In genomic region chr1:196410768-196411167, GRCh38 we compare ENCODE assay signal across 33 cellular contexts.
"Had no signal": no experiment of that assay in that cellular context is flagged by ENCODE, and none has a peak within 500 bp of the region (broad histone marks: within the 10 kb centered on the region; RNA-seq: fewer than 3 reads in every experiment).

No MANE protein-coding gene starts in this region.

- DNase-seq: activated effector memory CD4-positive, alpha-beta T cell treated with anti-CD3 and anti-CD28 coated beads, Interleukin-2, amount 50 U/mL, for 16 hours; activated effector memory CD4-positive, alpha-beta T cell treated with Interleukin-2 at 50 U/mL for 16 hours; activated gamma-delta T cell; activated gamma-delta T cell treated with Interleukin-2 at 50 U/mL for 16 hours; activated naive CD4-positive, alpha-beta T cell; activated naive CD4-positive, alpha-beta T cell treated with anti-CD3 and anti-CD28 coated beads for 36 hours; activated naive CD4-positive, alpha-beta T cell treated with anti-CD3 and anti-CD28 coated beads, Interleukin-2, amount 10 ng/mL, durations not matched to agents 7 days and 5 days; activated naive CD4-positive, alpha-beta T cell treated with anti-CD3 and anti-CD28 coated beads, Interleukin-2, amount 50 U/mL, for 16 hours; activated naive CD4-positive, alpha-beta T cell treated with Interleukin-2 at 50 U/mL for 16 hours; activated naive CD8-positive, alpha-beta T cell treated with anti-CD3 and anti-CD28 coated beads for 36 hours; activated naive CD8-positive, alpha-beta T cell treated with anti-CD3 and anti-CD28 coated beads, Interleukin-2, amount 10 ng/mL, durations not matched to agents 7 days and 5 days; activated naive CD8-positive, alpha-beta T cell treated with anti-CD3 and anti-CD28 coated beads, Interleukin-2, amount 50 U/mL, for 24 hours; activated T-cell treated with anti-CD3 and anti-CD28 coated beads, Interleukin-2, amount 50 U/mL, for 24 hours; activated T-cell treated with anti-CD3 and anti-CD28 coated beads, Interleukin-2, amount 50 U/mL, for 4 hours; activated T-cell treated with anti-CD3 and anti-CD28 coated beads, Interleukin-2, amount 50 U/mL, for 48 hours; activated T-cell treated with anti-CD3 and anti-CD28 coated beads, Interleukin-2, amount 50 U/mL, for 72 hours; adrenal gland; amniotic stem cell; amygdala; anterior cingulate cortex; aorta; body of pancreas; brain microvascular endothelial cell; caudate nucleus; central memory CD4-positive, alpha-beta T cell; cerebellar nuclear complex had no signal

- H3K27ac ChIP-seq: adrenal gland, ascending aorta, body of pancreas, brain microvascular endothelial cell, breast epithelium, cardiac muscle cell had no signal

- FAIRE-seq: astrocyte, bronchial epithelial cell had no signal

- H3K9me3 ChIP-seq: adrenal gland, ascending aorta, body of pancreas, breast epithelium had no signal

- H3K4me1 ChIP-seq: ascending aorta, breast epithelium had no signal

- H3K4me3 ChIP-seq: adrenal gland, ascending aorta, body of pancreas, breast epithelium, cardiac muscle cell had no signal

- ATAC-seq: activated naive CD4-positive, alpha-beta T cell treated with anti-CD3 and anti-CD28 coated beads, Interleukin-2, amount 50 U/mL, for 72 hours; activated naive CD8-positive, alpha-beta T cell treated with anti-CD3 and anti-CD28 coated beads, Interleukin-2, amount 50 U/mL, for 24 hours; activated T-cell treated with anti-CD3 and anti-CD28 coated beads, Interleukin-2, amount 50 U/mL, for 4 hours; activated T-cell treated with anti-CD3 and anti-CD28 coated beads, Interleukin-2, amount 50 U/mL, for 72 hours; activated T-helper 17 cell treated with anti-CD3 and anti-CD28 coated beads, Interleukin-2, amount 50 U/mL, for 72 hours; body of pancreas had no signal

- H3K27me3 ChIP-seq: adrenal gland, ascending aorta, body of pancreas, brain microvascular endothelial cell, breast epithelium, cardiac muscle cell had no signal

- H3K36me3 ChIP-seq: adrenal gland, ascending aorta, brain microvascular endothelial cell, breast epithelium, cardiac muscle cell had no signal
